In the genomic region with DNA sequence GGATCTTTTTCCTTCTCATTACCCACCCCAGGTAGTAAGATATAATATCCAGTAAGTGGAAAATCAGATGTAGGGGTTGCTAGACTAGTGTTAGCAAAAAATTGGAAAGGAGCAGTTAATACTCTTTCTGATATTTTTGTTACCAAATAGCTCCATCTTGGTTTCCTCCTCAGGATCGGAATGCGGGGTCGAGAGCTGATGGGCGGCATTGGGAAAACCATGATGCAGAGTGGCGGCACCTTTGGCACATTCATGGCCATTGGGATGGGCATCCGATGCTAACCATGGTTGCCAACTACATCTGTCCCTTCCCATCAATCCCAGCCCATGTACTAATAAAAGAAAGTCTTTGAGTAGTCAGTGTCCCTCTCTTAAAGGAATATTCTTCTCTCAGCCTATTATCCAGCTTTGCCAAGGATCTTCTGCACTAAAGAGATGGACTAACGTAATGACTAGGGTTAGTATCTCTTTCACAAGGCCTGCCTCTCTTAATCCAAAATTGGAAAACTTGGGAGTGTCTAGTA, we compare ENCODE assay signal across 1 cellular context.
A peak's percentile ranks its signal among the peaks of the same experiment; 100 is the strongest.
TF ChIP-seq lines count a peak whose summit lies in the region.

No MANE protein-coding gene starts in this region.

TF ChIP-seq in HepG2, 621 proteins besides CTCF, POLR2A, EP300 and RAD21 (continues in another document):
- TF ChIP-seq PTBP1 (IDR thresholded peaks at IDR 0.05; ENCODE audit: low read depth, low read length, poor library complexity, severe bottlenecking) (no peak), ZNF749 (CRISPR knock-in tag; IDR thresholded peaks at IDR 0.05; ENCODE audit: borderline replicate concordance) (no peak), ZBTB38 (CRISPR knock-in tag; IDR thresholded peaks at IDR 0.05) (0 out of 2 replicates have a peak, but pooled peaks have one; percentile 0), ZNF138 (CRISPR knock-in tag; IDR thresholded peaks at IDR 0.05; ENCODE audit: low read depth) (peak; percentile 65; the same call in 1 of the 2 replicates), KDM2A (CRISPR knock-in tag; IDR thresholded peaks at IDR 0.05; ENCODE audit: borderline replicate concordance, low read depth) (no peak), NFYC (CRISPR knock-in tag; IDR thresholded peaks at IDR 0.05) (no peak), HINFP (CRISPR knock-in tag; IDR thresholded peaks at IDR 0.05; ENCODE audit: low read depth) (no peak), MED8 (CRISPR knock-in tag; IDR thresholded peaks at IDR 0.05; ENCODE audit: insufficient replicate concordance) (peak; percentile 36), PITX1 (CRISPR knock-in tag; IDR thresholded peaks at IDR 0.05) (no peak), IKZF1 (IDR thresholded peaks at IDR 0.05) (no peak), KLF6 (CRISPR knock-in tag; IDR thresholded peaks at IDR 0.05) (no peak), ZNF326 (CRISPR knock-in tag; IDR thresholded peaks at IDR 0.05; ENCODE audit: borderline replicate concordance) (0 out of 2 replicates have a peak, but pooled peaks have one; percentile 46), ZNF883 (CRISPR knock-in tag; IDR thresholded peaks at IDR 0.05; ENCODE audit: not compliant biosample characterization) (peak; percentile 54), IKZF5 (CRISPR knock-in tag; IDR thresholded peaks at IDR 0.05) (no peak), ATM (IDR thresholded peaks at IDR 0.05; ENCODE audit: borderline replicate concordance) (no peak), FOXJ3 (CRISPR knock-in tag; IDR thresholded peaks at IDR 0.05; ENCODE audit: borderline replicate concordance) (no peak), SPEN (CRISPR knock-in tag; IDR thresholded peaks at IDR 0.05; ENCODE audit: low read depth) (no peak), REPIN1 (CRISPR knock-in tag; IDR thresholded peaks at IDR 0.05; ENCODE audit: borderline replicate concordance, low read depth) (no peak), ZBTB3 (CRISPR knock-in tag; IDR thresholded peaks at IDR 0.05; ENCODE audit: borderline replicate concordance, low read depth) (no peak), POLR2AphosphoS5 (IDR thresholded peaks at IDR 0.05; ENCODE audit: low read depth, low read length) (0 out of 2 replicates have a peak, but pooled peaks have one; percentile 16), ZNF614 (CRISPR knock-in tag; IDR thresholded peaks at IDR 0.05; ENCODE audit: borderline replicate concordance) (no peak), TAF15 (IDR thresholded peaks at IDR 0.05; ENCODE audit: low read depth, low read length, poor library complexity, severe bottlenecking) (no peak), ZBTB40 (IDR thresholded peaks at IDR 0.05) (no peak), ZBTB40 (CRISPR knock-in tag; IDR thresholded peaks at IDR 0.05) (no peak), GZF1 (CRISPR knock-in tag; IDR thresholded peaks at IDR 0.05) (no peak), POLR2G (IDR thresholded peaks at IDR 0.05; ENCODE audit: low read depth, low read length) (peak; percentile 60), CENPT (CRISPR knock-in tag; IDR thresholded peaks at IDR 0.05; ENCODE audit: low read depth) (no peak), ETS1 (CRISPR knock-in tag; IDR thresholded peaks at IDR 0.05) (no peak), KDM1A (CRISPR knock-in tag; IDR thresholded peaks at IDR 0.05) (no peak), POGK (CRISPR knock-in tag; conservative IDR thresholded peaks at IDR 0.05) (no peak), HMGXB4 (CRISPR knock-in tag; IDR thresholded peaks at IDR 0.05; ENCODE audit: borderline replicate concordance in 1 of 2, low read depth in 1 of 2) (no peak), ZSCAN20 (CRISPR knock-in tag; IDR thresholded peaks at IDR 0.05; ENCODE audit: borderline replicate concordance) (no peak), ZNF274 (CRISPR knock-in tag; IDR thresholded peaks at IDR 0.05) (no peak), RAD51 (IDR thresholded peaks at IDR 0.05; ENCODE audit: borderline replicate concordance) (no peak), ZNF607 (CRISPR knock-in tag; IDR thresholded peaks at IDR 0.05; ENCODE audit: borderline replicate concordance) (no peak), NFATC3 (CRISPR knock-in tag; IDR thresholded peaks at IDR 0.05) (no peak), PRMT3 (CRISPR knock-in tag; IDR thresholded peaks at IDR 0.05; ENCODE audit: borderline replicate concordance, low read depth) (no peak)
- TF ChIP-seq, protein P1, sequence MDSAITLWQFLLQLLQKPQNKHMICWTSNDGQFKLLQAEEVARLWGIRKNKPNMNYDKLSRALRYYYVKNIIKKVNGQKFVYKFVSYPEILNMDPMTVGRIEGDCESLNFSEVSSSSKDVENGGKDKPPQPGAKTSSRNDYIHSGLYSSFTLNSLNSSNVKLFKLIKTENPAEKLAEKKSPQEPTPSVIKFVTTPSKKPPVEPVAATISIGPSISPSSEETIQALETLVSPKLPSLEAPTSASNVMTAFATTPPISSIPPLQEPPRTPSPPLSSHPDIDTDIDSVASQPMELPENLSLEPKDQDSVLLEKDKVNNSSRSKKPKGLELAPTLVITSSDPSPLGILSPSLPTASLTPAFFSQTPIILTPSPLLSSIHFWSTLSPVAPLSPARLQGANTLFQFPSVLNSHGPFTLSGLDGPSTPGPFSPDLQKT (CRISPR knock-in tag; IDR thresholded peaks at IDR 0.05; ENCODE audit: borderline replicate concordance): no peak
- TF ChIP-seq, protein P2, sequence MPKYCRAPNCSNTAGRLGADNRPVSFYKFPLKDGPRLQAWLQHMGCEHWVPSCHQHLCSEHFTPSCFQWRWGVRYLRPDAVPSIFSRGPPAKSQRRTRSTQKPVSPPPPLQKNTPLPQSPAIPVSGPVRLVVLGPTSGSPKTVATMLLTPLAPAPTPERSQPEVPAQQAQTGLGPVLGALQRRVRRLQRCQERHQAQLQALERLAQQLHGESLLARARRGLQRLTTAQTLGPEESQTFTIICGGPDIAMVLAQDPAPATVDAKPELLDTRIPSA (CRISPR knock-in tag; IDR thresholded peaks at IDR 0.05; ENCODE audit: borderline replicate concordance): no peak
- TF ChIP-seq, protein P3, sequence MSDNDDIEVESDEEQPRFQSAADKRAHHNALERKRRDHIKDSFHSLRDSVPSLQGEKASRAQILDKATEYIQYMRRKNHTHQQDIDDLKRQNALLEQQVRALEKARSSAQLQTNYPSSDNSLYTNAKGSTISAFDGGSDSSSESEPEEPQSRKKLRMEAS (IDR thresholded peaks at IDR 0.05): no peak
